Comparison of ENCODE assay signal across 22 cellular contexts in the genomic region with DNA sequence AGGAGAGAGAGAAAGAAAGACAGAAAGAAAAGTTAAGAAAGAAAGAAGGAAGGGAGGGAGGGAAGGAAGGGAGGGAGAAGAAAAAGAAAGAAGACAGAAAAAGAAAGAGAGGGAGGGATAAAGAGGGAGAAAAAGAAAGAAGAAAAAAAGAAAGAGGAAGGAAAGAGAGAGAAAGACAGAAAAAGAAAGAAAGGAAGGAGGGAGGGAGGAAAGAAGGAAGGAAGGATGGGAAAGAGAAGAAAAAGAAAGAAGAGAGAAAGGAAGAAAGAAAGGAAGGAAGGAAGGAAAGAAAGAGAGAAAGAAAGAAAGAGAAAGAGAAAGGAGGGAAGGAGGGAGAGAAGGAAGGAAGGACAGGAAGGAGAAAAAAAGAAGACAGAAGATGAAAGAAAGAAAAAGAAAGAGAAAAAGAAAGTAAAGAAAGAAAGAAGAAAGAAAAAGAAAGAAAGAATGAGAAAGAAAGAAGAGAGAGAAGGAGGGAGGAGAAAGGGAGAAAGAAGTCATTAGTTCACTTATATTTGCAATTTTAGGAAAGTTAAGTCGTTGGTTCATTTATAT.
"Had no signal": no experiment of that assay in that cellular context is flagged by ENCODE, and none has a peak within 500 bp of the region (broad histone marks: within the 10 kb centered on the region; RNA-seq: fewer than 3 reads in every experiment).

No MANE protein-coding gene starts in this region.

- H3K9me3 ChIP-seq: esophagus muscularis mucosa, heart right ventricle, spleen, stomach, thyroid gland, upper lobe of left lung, vagina had no signal

- H3K9me3 Mint-ChIP-seq: central memory CD8-positive, alpha-beta T cell; neural progenitor cell had no signal

- DNase-seq: activated CD4-positive, alpha-beta T cell treated with anti-CD3 and anti-CD28 coated beads for 4 hours; activated gamma-delta T cell; activated naive CD4-positive, alpha-beta T cell treated with anti-CD3 and anti-CD28 coated beads, Interleukin-2, amount 50 U/mL, for 16 hours; dermis blood vessel endothelial cell; effector CD4-positive, alpha-beta T cell; foreskin melanocyte; heart right ventricle; midbrain; naive thymus-derived CD4-positive, alpha-beta T cell; posterior cingulate gyrus; right cardiac atrium; spleen; stimulated activated CD4-positive, alpha-beta T cell treated with anti-CD3 and anti-CD28 coated beads, Interleukin-2, amount 100 ng/mL, for 48 hours; stomach; thyroid gland; upper lobe of left lung had no signal

- H3K4me3 ChIP-seq: esophagus muscularis mucosa, heart right ventricle, neural progenitor cell, spleen, stomach, thyroid gland, upper lobe of left lung, vagina had no signal

- H2AFZ ChIP-seq: neural progenitor cell had no signal

- H3K4me2 ChIP-seq: neural progenitor cell had no signal

- H3K27me3 Mint-ChIP-seq: central memory CD8-positive, alpha-beta T cell had no signal

- H3K27me3 ChIP-seq: esophagus muscularis mucosa, heart right ventricle, neural progenitor cell, spleen, stomach, thyroid gland, upper lobe of left lung, vagina had no signal

- H3K9ac ChIP-seq: neural progenitor cell had no signal

- H3K36me3 Mint-ChIP-seq: neural progenitor cell had no signal

- H3K4me3 Mint-ChIP-seq: activated T-helper 1 cell treated with anti-CD3 and anti-CD28 coated beads, Interleukin-12 subunit alpha, Interleukin-12 subunit beta, Interleukin-2, Interleukin-4 antibody, amounts not matched to agents 30 ng/mL and 10 ng/mL and 1 ng/mL, durations not matched to agents 14 hours and 24 hours and 36 hours; central memory CD8-positive, alpha-beta T cell; naive thymus-derived CD4-positive, alpha-beta T cell; neural progenitor cell had no signal

- H3K4me1 ChIP-seq: neural progenitor cell, spleen, stomach, thyroid gland, upper lobe of left lung, vagina had no signal

- H3K27ac Mint-ChIP-seq: naive thymus-derived CD4-positive, alpha-beta T cell; neural progenitor cell had no signal

- H3K36me3 ChIP-seq: esophagus muscularis mucosa, heart right ventricle, neural progenitor cell, spleen, stomach, thyroid gland, upper lobe of left lung, vagina had no signal

- ATAC-seq: heart right ventricle; naive thymus-derived CD4-positive, alpha-beta T cell; right cardiac atrium; SK-N-SH treated with all-trans-retinoic acid at 6 μM for 48 hours had no signal

- H3K27ac ChIP-seq: esophagus muscularis mucosa, heart right ventricle, neural progenitor cell, spleen, stomach, thyroid gland, upper lobe of left lung, vagina had no signal
